Comparison of ENCODE assay signal across 1 cellular context in genomic region chr19:34675919-34676318, GRCh38.
A peak's percentile ranks its signal among the peaks of the same experiment; 100 is the strongest.
TF ChIP-seq lines count a peak whose summit lies in the region.

No MANE protein-coding gene starts in this region.

TF ChIP-seq in HEK293, 187 proteins besides CTCF, POLR2A, EP300 and RAD21 (continued from another document):
- no peak for TF ChIP-seq ZSCAN5A (tag by site-specific recombination; IDR thresholded peaks at IDR 0.05)
- no peak for TF ChIP-seq PRDM4 (tag by site-specific recombination; IDR thresholded peaks at IDR 0.05)
- peak; percentile 55 for TF ChIP-seq SP2 (tag by site-specific recombination; IDR thresholded peaks at IDR 0.05)
- no peak for TF ChIP-seq ZNF548 (tag by site-specific recombination; IDR thresholded peaks at IDR 0.05)
- TF ChIP-seq ZXDB (tag by site-specific recombination; IDR thresholded peaks at IDR 0.05), result no peak
- no peak for TF ChIP-seq ZBTB17 (tag by site-specific recombination; IDR thresholded peaks at IDR 0.05)
- TF ChIP-seq ZNF350 (tag by site-specific recombination; IDR thresholded peaks at IDR 0.05), result peak; percentile 10; the same call in 1 of the 2 replicates
- TF ChIP-seq KLF7 (tag by site-specific recombination; IDR thresholded peaks at IDR 0.05; ENCODE audit: borderline replicate concordance), result no peak
- TF ChIP-seq ZNF792 (tag by site-specific recombination; IDR thresholded peaks at IDR 0.05), result no peak
- 0 out of 2 replicates have a peak, but pooled peaks have one; percentile 17 for TF ChIP-seq ZSCAN30 (tag by site-specific recombination; IDR thresholded peaks at IDR 0.05)
- TF ChIP-seq ZNF600 (tag by site-specific recombination; IDR thresholded peaks at IDR 0.05), result no peak
- TF ChIP-seq ZNF274 (IDR thresholded peaks at IDR 0.05; ENCODE audit: low read length), result no peak
- no peak for TF ChIP-seq ZNF274 (tag by site-specific recombination; IDR thresholded peaks at IDR 0.05; ENCODE audit: borderline replicate concordance)
- TF ChIP-seq ZNF664 (tag by site-specific recombination; IDR thresholded peaks at IDR 0.05), result no peak
- TF ChIP-seq ZNF391 (tag by site-specific recombination; IDR thresholded peaks at IDR 0.05; ENCODE audit: borderline replicate concordance, low read depth), result no peak
- no peak for TF ChIP-seq GLIS1 (tag by site-specific recombination; IDR thresholded peaks at IDR 0.05)
- TF ChIP-seq ZNF555 (tag by site-specific recombination; conservative IDR thresholded peaks at IDR 0.05), result no peak
- no peak for TF ChIP-seq SP7 (tag by site-specific recombination; IDR thresholded peaks at IDR 0.05)
- TF ChIP-seq ZFP3 (tag by site-specific recombination; IDR thresholded peaks at IDR 0.05; ENCODE audit: low read depth), result no peak
- no peak for TF ChIP-seq PBX3 (CRISPR knock-in tag; IDR thresholded peaks at IDR 0.05)
- TF ChIP-seq ZNF621 (tag by site-specific recombination; IDR thresholded peaks at IDR 0.05), result no peak
- TF ChIP-seq, protein P1, sequence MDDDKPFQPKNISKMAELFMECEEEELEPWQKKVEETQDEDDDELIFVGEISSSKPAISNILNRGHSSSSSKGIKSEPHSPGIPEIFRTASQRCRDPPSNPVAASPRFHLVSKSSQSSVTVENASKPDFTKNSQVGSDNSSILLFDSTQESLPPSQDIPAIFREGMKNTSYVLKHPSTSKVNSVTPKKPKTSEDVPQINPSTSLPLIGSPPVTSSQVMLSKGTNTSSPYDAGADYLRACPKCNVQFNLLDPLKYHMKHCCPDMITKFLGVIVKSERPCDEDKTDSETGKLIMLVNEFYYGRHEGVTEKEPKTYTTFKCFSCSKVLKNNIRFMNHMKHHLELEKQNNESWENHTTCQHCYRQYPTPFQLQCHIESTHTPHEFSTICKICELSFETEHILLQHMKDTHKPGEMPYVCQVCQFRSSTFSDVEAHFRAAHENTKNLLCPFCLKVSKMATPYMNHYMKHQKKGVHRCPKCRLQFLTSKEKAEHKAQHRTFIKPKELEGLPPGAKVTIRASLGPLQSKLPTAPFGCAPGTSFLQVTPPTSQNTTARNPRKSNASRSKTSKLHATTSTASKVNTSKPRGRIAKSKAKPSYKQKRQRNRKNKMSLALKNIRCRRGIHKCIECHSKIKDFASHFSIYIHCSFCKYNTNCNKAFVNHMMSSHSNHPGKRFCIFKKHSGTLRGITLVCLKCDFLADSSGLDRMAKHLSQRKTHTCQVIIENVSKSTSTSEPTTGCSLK (tag by site-specific recombination; IDR thresholded peaks at IDR 0.05), result no peak
- 0 out of 2 replicates have a peak, but pooled peaks have one; percentile 31 for TF ChIP-seq ZNF174 (tag by site-specific recombination; IDR thresholded peaks at IDR 0.05)
- TF ChIP-seq ZIC2 (tag by site-specific recombination; IDR thresholded peaks at IDR 0.05), result no peak
- TF ChIP-seq TCF7L2 (IDR thresholded peaks at IDR 0.05; ENCODE audit: borderline replicate concordance, low read depth, low read length), result no peak
- no peak for TF ChIP-seq ZNF701 (tag by site-specific recombination; IDR thresholded peaks at IDR 0.05)
- TF ChIP-seq ZBTB8A (tag by site-specific recombination; IDR thresholded peaks at IDR 0.05), result no peak
- no peak for TF ChIP-seq ZNF830 (tag by site-specific recombination; IDR thresholded peaks at IDR 0.05; ENCODE audit: low read depth)
- no peak for TF ChIP-seq ZNF114 (tag by site-specific recombination; IDR thresholded peaks at IDR 0.05)
- TF ChIP-seq ZNF704 (tag by site-specific recombination; IDR thresholded peaks at IDR 0.05), result no peak
